Comparison of ENCODE assay signal across 1 cellular context in genomic region chr9:130693426-130694191, GRCh38.
TF ChIP-seq lines count a peak whose summit lies in the region.

Gene EXOSC2 (plus strand): TSS chr9:130693780. CDS start chr9:130693792, 12 bp downstream.

TF ChIP-seq in K562, 482 proteins besides CTCF, POLR2A, EP300 and RAD21 (continued from another document and continues in another):
- TF ChIP-seq PTRF (tag; IDR thresholded peaks at IDR 0.05) (no peak), ZNF512 (tag; IDR thresholded peaks at IDR 0.05) (no peak), ZEB2 (IDR thresholded peaks at IDR 0.05) (no peak), SREBF1 (IDR thresholded peaks at IDR 0.05; ENCODE audit: borderline replicate concordance, low read depth, low read length) (no peak), USF1 (CRISPR knock-in tag; IDR thresholded peaks at IDR 0.05) (peak; percentile 62; the same call in 1 of the 2 replicates), ZNF584 (CRISPR knock-in tag; IDR thresholded peaks at IDR 0.05; ENCODE audit: low read depth) (peak; percentile 45; the same call in 1 of the 2 replicates), SAFB2 (IDR thresholded peaks at IDR 0.05; ENCODE audit: borderline replicate concordance, low read depth, low read length, severe bottlenecking) (no peak), ZSCAN29 (IDR thresholded peaks at IDR 0.05) (no peak), TEAD1 (CRISPR knock-in tag; IDR thresholded peaks at IDR 0.05) (peak in 1 of 2 experiments; percentile 45; a peak in 1 of 4 replicates), E4F1 (CRISPR knock-in tag; IDR thresholded peaks at IDR 0.05; ENCODE audit: borderline replicate concordance) (no peak), RFX5 (IDR thresholded peaks at IDR 0.05; ENCODE audit: low read depth, low read length) (no peak), ELF1 (tag; IDR thresholded peaks at IDR 0.05) (no peak), CEBPZ (IDR thresholded peaks at IDR 0.05; ENCODE audit: borderline replicate concordance, low read depth, low read length) (no peak), TAF1 (IDR thresholded peaks at IDR 0.05; ENCODE audit: control insufficient read depth, extremely low read depth, insufficient read depth, low read length, severe bottlenecking) (peak; percentile 98), ZNF408 (CRISPR knock-in tag; IDR thresholded peaks at IDR 0.05; ENCODE audit: low read depth) (no peak), CTCFL (IDR thresholded peaks at IDR 0.05; ENCODE audit: borderline replicate concordance, insufficient read depth, low read depth, low read length, poor library complexity, severe bottlenecking) (no peak), MXI1 (IDR thresholded peaks at IDR 0.05; ENCODE audit: low read depth, low read length) (0 out of 2 replicates have a peak, but pooled peaks have one; percentile 15), SMAD3 (CRISPR knock-in tag; conservative IDR thresholded peaks at IDR 0.05) (no peak), TAF15 (IDR thresholded peaks at IDR 0.05; ENCODE audit: low read depth, low read length) (no peak), GABPB1 (CRISPR knock-in tag; IDR thresholded peaks at IDR 0.05) (peak; percentile 47; the same call in 1 of the 2 replicates), FOXK2 (conservative IDR thresholded peaks at IDR 0.05 in 1 of 2, IDR thresholded peaks at IDR 0.05 in 1 of 2; ENCODE audit: low read depth in 2 of 2) (peak; percentile 98 to 100), CAMTA2 (CRISPR knock-in tag; conservative IDR thresholded peaks at IDR 0.05) (no peak), MAFF (IDR thresholded peaks at IDR 0.05; ENCODE audit: low read length) (no peak), SFPQ (IDR thresholded peaks at IDR 0.05; ENCODE audit: low read depth, low read length) (no peak), MAZ (CRISPR knock-in tag; conservative IDR thresholded peaks at IDR 0.05 in 1 of 2, IDR thresholded peaks at IDR 0.05 in 1 of 2) (peak in 1 of 2 experiments; percentile 49; a peak in 2 of 4 replicates), CBFA2T2 (conservative IDR thresholded peaks at IDR 0.05) (no peak), MIER1 (IDR thresholded peaks at IDR 0.05; ENCODE audit: low read depth) (no peak), CCNT2 (IDR thresholded peaks at IDR 0.05; ENCODE audit: borderline replicate concordance, extremely low read depth, insufficient read length, low read depth, low read length) (no peak), SIRT6 (IDR thresholded peaks at IDR 0.05; ENCODE audit: low read depth, low read length) (no peak), DMBX1 (CRISPR knock-in tag; IDR thresholded peaks at IDR 0.05; ENCODE audit: borderline replicate concordance) (no peak; the same call in 1 of the 2 replicates), FIP1L1 (IDR thresholded peaks at IDR 0.05; ENCODE audit: low read depth, low read length, poor library complexity, severe bottlenecking) (no peak), ZNF551 (CRISPR knock-in tag; IDR thresholded peaks at IDR 0.05) (no peak), GATA2 (CRISPR knock-in tag; IDR thresholded peaks at IDR 0.05) (peak; percentile 69; the same call in 1 of the 2 replicates), ZKSCAN3 (CRISPR knock-in tag; IDR thresholded peaks at IDR 0.05) (no peak), HOMEZ (CRISPR knock-in tag; IDR thresholded peaks at IDR 0.05) (no peak), ZNF518B (CRISPR knock-in tag; IDR thresholded peaks at IDR 0.05) (no peak), ZNF57 (CRISPR knock-in tag; IDR thresholded peaks at IDR 0.05) (no peak), ARNT (IDR thresholded peaks at IDR 0.05) (no peak), TCF7 (IDR thresholded peaks at IDR 0.05; ENCODE audit: borderline replicate concordance) (no peak), NELFE (IDR thresholded peaks at IDR 0.05; ENCODE audit: insufficient read depth, insufficient read length) (no peak), ZNF143 (CRISPR knock-in tag; IDR thresholded peaks at IDR 0.05) (no peak), ZNF174 (CRISPR knock-in tag; IDR thresholded peaks at IDR 0.05) (no peak), TAF9B (IDR thresholded peaks at IDR 0.05; ENCODE audit: partially characterized antibody) (peak; percentile 94), TCF3 (CRISPR knock-in tag; IDR thresholded peaks at IDR 0.05) (no peak), SMAD1 (IDR thresholded peaks at IDR 0.05; ENCODE audit: low read depth, low read length, partially characterized antibody) (peak; percentile 78), ZNF778 (CRISPR knock-in tag; IDR thresholded peaks at IDR 0.05) (no peak)
